Comparison of ENCODE assay signal across 8 cellular contexts in the genomic region with DNA sequence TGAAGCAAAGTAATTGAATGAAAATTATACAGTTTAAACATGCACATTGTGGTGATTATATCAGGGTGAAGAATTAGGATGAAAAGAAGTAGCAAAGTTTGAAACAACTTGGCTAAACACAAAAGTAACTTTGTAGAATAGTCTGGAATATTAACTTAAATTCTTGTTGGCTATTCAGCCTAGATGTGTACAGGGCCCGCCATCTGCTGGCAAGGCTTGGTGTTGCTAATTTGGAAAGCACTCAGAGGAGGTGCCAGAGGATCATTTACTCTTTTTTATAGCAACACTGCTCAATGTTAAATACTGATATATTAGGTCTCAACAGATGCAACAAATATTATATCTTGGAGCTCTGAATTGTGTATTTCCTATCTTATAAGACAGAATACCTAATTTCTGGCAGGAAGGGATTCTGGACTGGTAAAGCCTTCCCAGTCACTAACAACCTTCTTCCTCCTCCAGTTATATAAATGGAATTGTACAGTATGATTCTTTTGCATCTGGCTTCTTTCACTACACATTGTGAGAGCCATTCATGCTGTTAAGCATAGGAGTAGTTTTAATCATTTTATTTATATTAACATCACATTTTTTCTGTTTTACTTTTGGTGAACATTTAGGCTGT. TPM values are rescaled to one million over a fixed set of nuclear protein-coding genes. Genes with fewer than 3 reads are reported as not detected.
DNase-seq lines count a peak whose midpoint lies in the region; ATAC-seq, FAIRE-seq and TF ChIP-seq lines count a peak whose summit lies in the region.

No MANE protein-coding gene starts in this region.

- peak; percentile 96 for TF ChIP-seq CTCF in epithelial cell of proximal tubule (conservative IDR thresholded peaks at IDR 0.05; ENCODE audit: low read depth, low read length)

- peak; percentile 6 for DNase-seq in NCI-H82 treated with DMSO at 0.1 percent for 48 hours (lab: John Stamatoyannopoulos, UW; ENCODE audit: unreplicated experiment)
- peak; percentile 58 for DNase-seq in activated CD8-positive, alpha-beta memory T cell treated with anti-CD3 and anti-CD28 coated beads, Interleukin-2, amount 50 U/mL, for 4 hours
- DNase-seq in epithelial cell of proximal tubule (ENCODE audit: low read depth) = peak; percentile 19
- peak; percentile 75 for DNase-seq in myocyte (ENCODE audit: low read depth)
- peak; percentile 22 for DNase-seq in stimulated activated CD8-positive, alpha-beta memory T cell treated with anti-CD3 and anti-CD28 coated beads, Interleukin-7, amount 100 ng/mL, for 4 hours (ENCODE audit: low read depth in 2 of 2)

- peak; percentile 98 for FAIRE-seq in A204.1 (lab: Jason Lieb, UNC)

- no peak overlapping the region for H3K4me3 ChIP-seq in epithelial cell of proximal tubule (ENCODE audit: low read depth, low read length)

- peak; percentile 61 for ATAC-seq in GM18508 (IDR thresholded peaks at IDR 0.05; ENCODE audit: insufficient read depth, unreplicated experiment)
- ATAC-seq in HG03432 (IDR thresholded peaks at IDR 0.05; ENCODE audit: unreplicated experiment) = peak; percentile 79

RNA-seq across cellular contexts. Expression of gene TTC23, which starts 36.1 kb away (rescaled TPM):
- total RNA-seq in epithelial cell of proximal tubule = 11.4 and 12.1 TPM in 2 replicates
- 27.4 and 37.3 TPM in 2 replicates for total RNA-seq in myocyte
- 19.9 TPM for polyA plus RNA-seq in myocyte (2012)

RNA-seq across cellular contexts. Expression of gene LRRC28, which starts 38.0 kb away (rescaled TPM):
- total RNA-seq in epithelial cell of proximal tubule (15.0 and 26.5 TPM in 2 replicates), myocyte (33.5 and 50.8 TPM in 2 replicates)
- polyA plus RNA-seq in myocyte (2012) = 25.2 TPM

Comparison
In these comparisons a context has a peak if more than half of its experiments do, and no peak if none do; other contexts are left out.
1. DNase-seq: peak in every context shown above with its lines; median percentile 75 in myocyte; 58 in activated CD8-positive, alpha-beta memory T cell treated with anti-CD3 and anti-CD28 coated beads, Interleukin-2, amount 50 U/mL, for 4 hours; 22 in stimulated activated CD8-positive, alpha-beta memory T cell treated with anti-CD3 and anti-CD28 coated beads, Interleukin-7, amount 100 ng/mL, for 4 hours; 19 in epithelial cell of proximal tubule; 6 in NCI-H82 treated with DMSO at 0.1 percent for 48 hours.